ENCODE assay signal across 9 cellular contexts in genomic region chr6:143279385-143279784, GRCh38.
A peak's percentile ranks its signal among the peaks of the same experiment; 100 is the strongest.
DNase-seq lines count a peak whose midpoint lies in the region; ATAC-seq and TF ChIP-seq lines count a peak whose summit lies in the region.
"Had no signal": no experiment of that assay in that cellular context is flagged by ENCODE, and none has a peak within 500 bp of the region (broad histone marks: within the 10 kb centered on the region; RNA-seq: fewer than 3 reads in every experiment).

No MANE protein-coding gene starts in this region.

- BruUV-seq in MCF 10A (replicated peaks; lab: Mats Ljungman, UMichigan): no TSS peak
- BruUV-seq in OCI-LY7 (replicated peaks; lab: Mats Ljungman, UMichigan): no TSS peak

- 36 to 40% methylated on average over 3 of the region's 6 CpGs for WGBS in gastroesophageal sphincter (ENCODE audit: low coverage in 1 of 2), 2 donors
- WGBS in transverse colon (ENCODE audit: low coverage in 1 of 2), 2 donors: 47 to 64% methylated on average over 3 to 6 of the region's 6 CpGs
- 76 to 88% (median 78%) methylated on average over 6 of the region's 6 CpGs for WGBS in spleen, 5 donors

- H3K9me3 Mint-ChIP-seq in MCF 10A (ENCODE audit: unreplicated experiment): no peaks in the 10 kb centered on the region

- no peaks in the 10 kb centered on the region for H3K36me3 Mint-ChIP-seq in MCF 10A (ENCODE audit: insufficient read depth, unreplicated experiment)

- H3K4me2 ChIP-seq in OCI-LY7 (ENCODE audit: low read length): no peak overlapping the region

- peak; percentile 42 for DNase-seq in MCF 10A (ENCODE audit: unreplicated experiment)
- no peak for DNase-seq in breast epithelium (ENCODE audit: low spot score in 2 of 2)
- DNase-seq in OCI-LY7 (ENCODE audit: low spot score): peak; percentile 3
- DNase-seq in transverse colon: peak; percentile 14
- DNase-seq in DMS114 treated with DMSO at 0.1 percent for 48 hours (lab: John Stamatoyannopoulos, UW; ENCODE audit: unreplicated experiment): no peak
- no peak for DNase-seq in spleen
- DNase-seq in NAMALWA (ENCODE audit: low spot score): no peak

- peak; percentile 19 for TF ChIP-seq CTCF in MCF 10A (IDR thresholded peaks at IDR 0.05; ENCODE audit: unreplicated experiment)
- no peak for TF ChIP-seq CTCF in breast epithelium (IDR thresholded peaks at IDR 0.05)
- peak; percentile 44; the same call in 1 of the 2 replicates for TF ChIP-seq CTCF in OCI-LY7 (conservative IDR thresholded peaks at IDR 0.05; ENCODE audit: low read length)
- peak; percentile 14 to 61 (median 40) for TF ChIP-seq CTCF in gastroesophageal sphincter (IDR thresholded peaks at IDR 0.05)
- peak in 3 of 5 experiments; percentile 26 to 32 (median 29) for TF ChIP-seq CTCF in transverse colon (IDR thresholded peaks at IDR 0.05)
- TF ChIP-seq CTCF in spleen (IDR thresholded peaks at IDR 0.05 in 8 of 11, conservative IDR thresholded peaks at IDR 0.05 in 3 of 11): peak in 1 of 11 experiments; percentile 12

- POLR2A ChIA-PET in MCF 10A (lab: Yijun Ruan, JAX) (interaction anchor here (0.7 to 2.1 kb wide), 2 partner anchors 8 to 108 kb away, joined by 3 to 9 read pairs; no protein-coding TSS in a partner anchor), OCI-LY7 (lab: Charles Lee) (interaction anchor here (0.7 to 1.0 kb wide), 2 partner anchors 38 to 285 kb away, joined by 3 to 4 read pairs; no protein-coding TSS in a partner anchor)

- no peak overlapping the region for H3K27ac Mint-ChIP-seq in MCF 10A (ENCODE audit: low read depth, unreplicated experiment)

- no peaks in the 10 kb centered on the region for H3K9me3 ChIP-seq in breast epithelium
- no peaks in the 10 kb centered on the region for H3K9me3 ChIP-seq in OCI-LY7 (ENCODE audit: low read length)
- H3K9me3 ChIP-seq in gastroesophageal sphincter: no peaks in the 10 kb centered on the region
- no peaks in the 10 kb centered on the region for H3K9me3 ChIP-seq in transverse colon
- H3K9me3 ChIP-seq in spleen: no peaks in the 10 kb centered on the region
- H3K9me3 ChIP-seq: SJSA1 had no signal

- H3K36me3 ChIP-seq in breast epithelium: no peaks in the 10 kb centered on the region
- no peaks in the 10 kb centered on the region for H3K36me3 ChIP-seq in OCI-LY7 (ENCODE audit: insufficient read depth, low read length)
- no peaks in the 10 kb centered on the region for H3K36me3 ChIP-seq in gastroesophageal sphincter
- H3K36me3 ChIP-seq in transverse colon: no peaks in the 10 kb centered on the region
- no peaks in the 10 kb centered on the region for H3K36me3 ChIP-seq in spleen
- H3K36me3 ChIP-seq: SJSA1 had no signal

- TF ChIP-seq POLR2A in breast epithelium (IDR thresholded peaks at IDR 0.05) (no peak), gastroesophageal sphincter (IDR thresholded peaks at IDR 0.05) (no peak), transverse colon (IDR thresholded peaks at IDR 0.05) (no peak), spleen (IDR thresholded peaks at IDR 0.05) (no peak)

- CTCF ChIA-PET in MCF 10A (lab: Yijun Ruan, JAX) (interaction anchor here (0.6 to 2.5 kb wide), 7 partner anchors 22 to 176 kb away, joined by 3 to 7 read pairs (median 4); no protein-coding TSS in a partner anchor), OCI-LY7 (lab: Charles Lee; ENCODE audit: unreplicated experiment) (no interaction called here)

- no peaks in the 10 kb centered on the region for H3K9me2 ChIP-seq in OCI-LY7 (ENCODE audit: insufficient read depth, low read length)

- H3K4me3 ChIP-seq in breast epithelium (no peak overlapping the region), OCI-LY7 (ENCODE audit: low read depth, low read length, poor library complexity, severe bottlenecking) (no peak overlapping the region), gastroesophageal sphincter (no peak overlapping the region), transverse colon (no peak overlapping the region), spleen (no peak overlapping the region)
- H3K4me3 ChIP-seq: SJSA1 had no signal

- H3K27me3 ChIP-seq in breast epithelium (no peaks in the 10 kb centered on the region), gastroesophageal sphincter (no peaks in the 10 kb centered on the region), transverse colon (no peaks in the 10 kb centered on the region), spleen (replicated peaks in 1 of 7) (no peaks in the 10 kb centered on the region)
- H3K27me3 ChIP-seq: SJSA1 had no signal

- 0 out of 2 replicates have a peak, but pooled peaks cover 2% of the 10 kb centered on the region for H4K20me1 ChIP-seq in OCI-LY7 (ENCODE audit: insufficient read depth, low read length)

- H3K4me1 Mint-ChIP-seq in MCF 10A (ENCODE audit: insufficient read depth, unreplicated experiment): peaks cover 11% of the 10 kb centered on the region

- ATAC-seq in gastroesophageal sphincter: no peak

- H3K27ac ChIP-seq in breast epithelium: no peak overlapping the region
- no peak overlapping the region for H3K27ac ChIP-seq in OCI-LY7 (ENCODE audit: low read depth, low read length, poor library complexity, severe bottlenecking)
- H3K27ac ChIP-seq in gastroesophageal sphincter: no peak overlapping the region
- H3K27ac ChIP-seq in transverse colon: no peak overlapping the region
- H3K27ac ChIP-seq in spleen: no peak overlapping the region
- H3K27ac ChIP-seq: SJSA1 had no signal

- intact Hi-C loops in MCF 10A (cut with micrococcal nuclease): no loop called here
- intact Hi-C loops in breast epithelium (cut with DNase I; ENCODE audit: low total_unique reads): no loop called here
- intact Hi-C loops in OCI-LY7 (cut with micrococcal nuclease; ENCODE audit: unreplicated experiment): loop anchor here (1.0 kb wide), 1 partner anchor 586 kb away; no protein-coding TSS in a partner anchor
- intact Hi-C loops in transverse colon (cut with DNase I; ENCODE audit: low total_unique reads): no loop called here
- intact Hi-C loops in spleen (cut with DNase I; ENCODE audit: low total_unique reads): no loop called here

- H3K79me2 ChIP-seq in OCI-LY7 (ENCODE audit: insufficient read depth, low read depth, low read length): no peaks in the 10 kb centered on the region

- no peak overlapping the region for H2AFZ ChIP-seq in OCI-LY7 (ENCODE audit: low read length)

- no peaks in the 10 kb centered on the region for H3K4me1 ChIP-seq in breast epithelium
- H3K4me1 ChIP-seq in OCI-LY7 (ENCODE audit: insufficient read depth, low read length, poor library complexity, severe bottlenecking): no peaks in the 10 kb centered on the region
- H3K4me1 ChIP-seq in gastroesophageal sphincter: no peaks in the 10 kb centered on the region
- no peaks in the 10 kb centered on the region for H3K4me1 ChIP-seq in transverse colon
- peaks cover 0 to 8% (median 0%) of the 10 kb centered on the region in 6 donors for H3K4me1 ChIP-seq in spleen

- H3K4me3 Mint-ChIP-seq in MCF 10A (ENCODE audit: unreplicated experiment): no peak overlapping the region

- no peaks in the 10 kb centered on the region for H3K27me3 Mint-ChIP-seq in MCF 10A (ENCODE audit: insufficient read depth, unreplicated experiment)

- in situ Hi-C loops in transverse colon (cut with MboI; ENCODE audit: low pct_ligation_motif_present in 1 of 4, low pct_unique_long_range_greater_than_20kb in 1 of 4, low sequenced_read_pairs in 3 of 4): no loop called here

- TF ChIP-seq EP300 in gastroesophageal sphincter (IDR thresholded peaks at IDR 0.05) (no peak), transverse colon (IDR thresholded peaks at IDR 0.05; ENCODE audit: low read depth) (no peak)

Comparison
In these comparisons a context has a peak if more than half of its experiments do, and no peak if none do; other contexts are left out.
1. DNase-seq: peak in MCF 10A (single experiment), OCI-LY7 (single experiment) and transverse colon (single experiment); none in breast epithelium (0 of 2), DMS114 treated with DMSO at 0.1 percent for 48 hours (single experiment), spleen (single experiment) and NAMALWA (single experiment).
2. CTCF ChIP-seq: peak in MCF 10A (single experiment), OCI-LY7 (single experiment), gastroesophageal sphincter (4 of 4) and transverse colon (3 of 5); none in breast epithelium (0 of 3).